15 cellular contexts compared by ENCODE assay signal in the genomic region with DNA sequence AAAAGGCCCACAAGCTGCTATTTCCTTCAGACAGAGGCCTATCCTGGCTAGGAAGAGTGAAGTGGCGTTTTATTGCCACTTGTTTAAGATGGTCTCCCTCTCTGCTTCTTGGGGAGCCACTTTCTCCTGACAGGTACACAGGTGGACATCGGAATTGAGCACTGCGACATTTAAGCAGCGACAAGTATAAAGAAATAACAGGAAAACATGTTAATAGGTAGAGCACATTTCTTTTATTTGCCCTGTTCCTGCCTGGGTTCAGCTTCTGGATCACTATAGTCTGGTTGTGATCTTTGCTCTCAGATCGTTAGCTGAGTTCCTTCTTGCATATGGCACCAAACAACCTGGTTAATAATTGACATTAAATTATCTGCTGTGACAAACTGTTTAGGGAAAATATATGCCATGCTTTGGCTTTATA.
"Had no signal": no experiment of that assay in that cellular context is flagged by ENCODE, and none has a peak within 500 bp of the region (broad histone marks: within the 10 kb centered on the region; RNA-seq: fewer than 3 reads in every experiment).

No MANE protein-coding gene starts in this region.

- DNase-seq: activated CD4-positive, alpha-beta T cell treated with anti-CD3 and anti-CD28 coated beads for 1 hour; activated gamma-delta T cell treated with Interleukin-2 at 50 U/mL for 16 hours; cerebellar nuclear complex; effector CD8-positive, alpha-beta T cell; heart left ventricle; kidney glomerular epithelial cell; mesenchymal stem cell; stimulated activated CD4-positive, alpha-beta T cell treated with anti-CD3 and anti-CD28 coated beads, Interleukin-15, amount 100 ng/mL, for 24 hours; stimulated activated CD4-positive, alpha-beta T cell treated with anti-CD3 and anti-CD28 coated beads, Interleukin-2, amount 100 ng/mL, for 48 hours; T-helper 2 cell; WERI-Rb-1 had no signal

- H3K4me1 ChIP-seq: esophagus muscularis mucosa, gastroesophageal sphincter had no signal

- H3K27ac ChIP-seq: esophagus muscularis mucosa, gastroesophageal sphincter, heart left ventricle, tibial nerve, WERI-Rb-1 had no signal

- H3K27me3 ChIP-seq: esophagus muscularis mucosa, gastroesophageal sphincter, heart left ventricle, tibial nerve had no signal

- H3K9me3 ChIP-seq: heart left ventricle, tibial nerve had no signal

- ATAC-seq: gastroesophageal sphincter; heart left ventricle; natural killer cell treated with Interleukin-12 subunit alpha and Interleukin-12 subunit beta and Interleukin-15 and Interleukin-18, amount 100 ng/mL, for 72 hours had no signal

- H3K36me3 ChIP-seq: esophagus muscularis mucosa, gastroesophageal sphincter, heart left ventricle, tibial nerve, WERI-Rb-1 had no signal

- H3K4me3 ChIP-seq: esophagus muscularis mucosa, gastroesophageal sphincter, heart left ventricle, tibial nerve had no signal
